31 cellular contexts compared by ENCODE assay signal in the genomic region with DNA sequence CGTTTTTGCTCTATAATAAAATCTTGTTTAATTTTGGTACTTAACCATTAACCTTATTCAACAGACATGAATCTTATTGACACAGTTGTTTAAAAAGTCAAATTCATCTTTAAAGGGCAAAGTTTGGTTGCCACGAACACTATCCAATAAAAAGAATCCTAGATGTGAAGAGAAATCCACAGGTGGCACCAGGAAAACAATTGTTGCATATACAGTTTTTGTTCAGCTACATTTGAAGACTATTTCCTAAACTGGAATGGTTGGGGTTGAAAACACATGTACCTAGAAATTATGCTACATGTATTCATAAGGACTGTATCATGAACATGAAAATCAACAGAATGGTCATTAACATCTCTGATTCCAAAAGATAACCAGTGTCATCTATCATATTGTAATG.
"Had no signal": no experiment of that assay in that cellular context is flagged by ENCODE, and none has a peak within 500 bp of the region (broad histone marks: within the 10 kb centered on the region; RNA-seq: fewer than 3 reads in every experiment).

No MANE protein-coding gene starts in this region.

- H3K36me3 ChIP-seq: adrenal gland, ascending aorta, brain microvascular endothelial cell, breast epithelium, cardiac muscle cell had no signal

- ATAC-seq: activated naive CD4-positive, alpha-beta T cell treated with anti-CD3 and anti-CD28 coated beads, Interleukin-2, amount 50 U/mL, for 72 hours; activated naive CD8-positive, alpha-beta T cell treated with anti-CD3 and anti-CD28 coated beads, Interleukin-2, amount 50 U/mL, for 24 hours; activated T-cell treated with anti-CD3 and anti-CD28 coated beads, Interleukin-2, amount 50 U/mL, for 4 hours; activated T-cell treated with anti-CD3 and anti-CD28 coated beads, Interleukin-2, amount 50 U/mL, for 72 hours; activated T-helper 17 cell treated with anti-CD3 and anti-CD28 coated beads, Interleukin-2, amount 50 U/mL, for 72 hours; body of pancreas had no signal

- H3K27ac ChIP-seq: adrenal gland, ascending aorta, body of pancreas, brain microvascular endothelial cell, breast epithelium, cardiac muscle cell had no signal

- DNase-seq: activated effector memory CD4-positive, alpha-beta T cell treated with anti-CD3 and anti-CD28 coated beads, Interleukin-2, amount 50 U/mL, for 16 hours; activated effector memory CD4-positive, alpha-beta T cell treated with Interleukin-2 at 50 U/mL for 16 hours; activated gamma-delta T cell; activated gamma-delta T cell treated with Interleukin-2 at 50 U/mL for 16 hours; activated naive CD4-positive, alpha-beta T cell; activated naive CD4-positive, alpha-beta T cell treated with anti-CD3 and anti-CD28 coated beads for 36 hours; activated naive CD4-positive, alpha-beta T cell treated with anti-CD3 and anti-CD28 coated beads, Interleukin-2, amount 10 ng/mL, durations not matched to agents 7 days and 5 days; activated naive CD4-positive, alpha-beta T cell treated with anti-CD3 and anti-CD28 coated beads, Interleukin-2, amount 50 U/mL, for 16 hours; activated naive CD4-positive, alpha-beta T cell treated with Interleukin-2 at 50 U/mL for 16 hours; activated naive CD8-positive, alpha-beta T cell treated with anti-CD3 and anti-CD28 coated beads for 36 hours; activated naive CD8-positive, alpha-beta T cell treated with anti-CD3 and anti-CD28 coated beads, Interleukin-2, amount 10 ng/mL, durations not matched to agents 7 days and 5 days; activated naive CD8-positive, alpha-beta T cell treated with anti-CD3 and anti-CD28 coated beads, Interleukin-2, amount 50 U/mL, for 24 hours; activated T-cell treated with anti-CD3 and anti-CD28 coated beads, Interleukin-2, amount 50 U/mL, for 24 hours; activated T-cell treated with anti-CD3 and anti-CD28 coated beads, Interleukin-2, amount 50 U/mL, for 4 hours; activated T-cell treated with anti-CD3 and anti-CD28 coated beads, Interleukin-2, amount 50 U/mL, for 48 hours; activated T-cell treated with anti-CD3 and anti-CD28 coated beads, Interleukin-2, amount 50 U/mL, for 72 hours; adrenal gland; amniotic stem cell; amygdala; anterior cingulate cortex; aorta; body of pancreas; brain microvascular endothelial cell; caudate nucleus; central memory CD4-positive, alpha-beta T cell; cerebellar nuclear complex had no signal

- H3K9me3 ChIP-seq: adrenal gland, ascending aorta, body of pancreas, breast epithelium had no signal

- H3K4me1 ChIP-seq: adrenal gland, body of pancreas, breast epithelium had no signal

- H3K4me3 ChIP-seq: adrenal gland, ascending aorta, body of pancreas, breast epithelium, cardiac muscle cell had no signal

- H3K27me3 ChIP-seq: adrenal gland, ascending aorta, body of pancreas, brain microvascular endothelial cell, breast epithelium, cardiac muscle cell had no signal
